In the genomic region with DNA sequence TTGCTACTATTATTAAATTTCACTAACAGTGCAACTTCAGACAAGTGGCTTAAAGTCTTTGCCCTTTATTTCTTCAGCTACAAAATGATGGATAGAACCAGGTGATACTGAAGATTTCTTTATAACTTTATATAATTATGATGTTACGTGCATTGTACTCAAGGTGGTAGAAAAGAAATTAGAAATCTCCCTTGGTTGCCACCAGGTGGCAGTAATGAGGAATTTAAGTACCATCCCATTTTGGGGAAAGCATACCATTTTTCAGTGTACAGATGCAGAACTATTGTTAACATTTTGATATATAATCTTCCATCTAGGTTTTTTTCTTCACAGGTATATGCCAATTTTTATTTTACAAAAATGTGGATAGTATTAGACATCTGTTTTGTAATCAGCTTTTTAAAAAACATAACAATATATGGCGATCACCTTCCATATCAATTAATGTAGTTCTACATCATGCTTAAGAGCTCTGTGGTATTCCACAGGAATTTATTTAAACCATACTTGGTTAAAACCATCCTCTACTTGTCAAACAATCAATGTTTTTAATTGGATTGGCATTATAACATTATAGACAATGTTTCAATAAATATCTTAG, we compare ENCODE assay signal across 8 cellular contexts. TPM values are rescaled to one million over a fixed set of nuclear protein-coding genes. Genes with fewer than 3 reads are reported as not detected.
A peak's percentile ranks its signal among the peaks of the same experiment; 100 is the strongest.
DNase-seq lines count a peak whose midpoint lies in the region; ATAC-seq and TF ChIP-seq lines count a peak whose summit lies in the region.

No MANE protein-coding gene starts in this region.

- DNase-seq in AG20443 (ENCODE audit: low spot score) (peak; percentile 43), GM06990 (ENCODE audit: extremely low read depth, insufficient read length) (no peak), NCI-H2227 treated with DMSO at 0.1 percent for 48 hours (lab: John Stamatoyannopoulos, UW) (peak; percentile 11), cerebellum (ENCODE audit: low spot score) (peak; percentile 34), medulla oblongata (ENCODE audit: extremely low spot score) (peak; percentile 49), NCI-H345 treated with DMSO at 0.1 percent for 48 hours (lab: John Stamatoyannopoulos, UW; ENCODE audit: unreplicated experiment) (no peak)

- TF ChIP-seq CTCF in GM06990 (IDR thresholded peaks at IDR 0.05; ENCODE audit: insufficient read depth, low read length, poor library complexity, severe bottlenecking): peak; percentile 60

- no peak overlapping the region for H3K4me3 ChIP-seq in GM06990 (replicated peaks; ENCODE audit: low read depth, low read length)

- no peaks in the 10 kb centered on the region; the same call in 1 of the 2 replicates for H3K36me3 ChIP-seq in GM06990 (ENCODE audit: control insufficient read depth, insufficient read depth, low read length)

- ATAC-seq in GM19324 (IDR thresholded peaks at IDR 0.05; ENCODE audit: low FRiP score, unreplicated experiment): no peak
- ATAC-seq in HG02763 (IDR thresholded peaks at IDR 0.05; ENCODE audit: unreplicated experiment): no peak

- no peaks in the 10 kb centered on the region for H3K27me3 ChIP-seq in GM06990 (replicated peaks; ENCODE audit: control insufficient read depth, insufficient read depth, low read length)

RNA-seq across cellular contexts. Expression of gene RAB33B, which starts 37.7 kb away (rescaled TPM):
- 22.9 TPM for total RNA-seq in cerebellum

Comparison
In these comparisons a context has a peak if more than half of its experiments do, and no peak if none do; other contexts are left out.
1. DNase-seq: peak in AG20443 (single experiment), NCI-H2227 treated with DMSO at 0.1 percent for 48 hours (single experiment), cerebellum (single experiment) and medulla oblongata (single experiment); none in GM06990 (single experiment) and NCI-H345 treated with DMSO at 0.1 percent for 48 hours (single experiment).